2 cellular contexts compared by ENCODE assay signal in genomic region chr3:24769918-24770317, GRCh38.
TF ChIP-seq lines count a peak whose summit lies in the region.

No MANE protein-coding gene starts in this region.

TF ChIP-seq in HepG2, 621 proteins besides CTCF, POLR2A, EP300 and RAD21 (continued from another document):
- no peak for TF ChIP-seq ZNF589 (CRISPR knock-in tag; conservative IDR thresholded peaks at IDR 0.05)
- no peak for TF ChIP-seq ELF3 (CRISPR knock-in tag; IDR thresholded peaks at IDR 0.05)
- TF ChIP-seq MXI1 (IDR thresholded peaks at IDR 0.05; ENCODE audit: borderline replicate concordance, low read depth, low read length): no peak
- no peak for TF ChIP-seq ZNF530 (CRISPR knock-in tag; IDR thresholded peaks at IDR 0.05; ENCODE audit: low read depth)

TF ChIP-seq in SK-N-SH treated with all-trans-retinoic acid at 6 μM for 48 hours, 23 proteins besides CTCF, POLR2A, EP300 and RAD21 (continued from another document):
- TF ChIP-seq CSRNP3 (CRISPR knock-in tag; IDR thresholded peaks at IDR 0.05): no peak
- no peak for TF ChIP-seq TOX (CRISPR knock-in tag; IDR thresholded peaks at IDR 0.05; ENCODE audit: borderline replicate concordance)
- no peak for TF ChIP-seq ARNTL (CRISPR knock-in tag; IDR thresholded peaks at IDR 0.05; ENCODE audit: borderline replicate concordance, low read depth)
- TF ChIP-seq CREB5 (CRISPR knock-in tag; IDR thresholded peaks at IDR 0.05; ENCODE audit: low read depth): no peak
- no peak for TF ChIP-seq POU6F1 (CRISPR knock-in tag; IDR thresholded peaks at IDR 0.05; ENCODE audit: borderline replicate concordance, low read depth)
- TF ChIP-seq TCF4 (CRISPR knock-in tag; IDR thresholded peaks at IDR 0.05; ENCODE audit: borderline replicate concordance): no peak
- TF ChIP-seq PPARA (CRISPR knock-in tag; IDR thresholded peaks at IDR 0.05; ENCODE audit: borderline replicate concordance): no peak
- TF ChIP-seq SNAI2 (CRISPR knock-in tag; IDR thresholded peaks at IDR 0.05): no peak
